23 cellular contexts compared by ENCODE assay signal in genomic region chr3:77816470-77816869, GRCh38.
"Had no signal": no experiment of that assay in that cellular context is flagged by ENCODE, and none has a peak within 500 bp of the region (broad histone marks: within the 10 kb centered on the region; RNA-seq: fewer than 3 reads in every experiment).

No MANE protein-coding gene starts in this region.

- DNase-seq: dorsolateral prefrontal cortex; effector CD8-positive, alpha-beta T cell; endodermal cell; kidney; mucosa of descending colon; naive B cell; nephron progenitor cell; nucleus accumbens; right cardiac atrium; sigmoid colon; stimulated activated CD4-positive, alpha-beta T cell treated with anti-CD3 and anti-CD28 coated beads, Interleukin-2, amount 100 ng/mL, for 24 hours; stimulated activated CD4-positive, alpha-beta T cell treated with anti-CD3 and anti-CD28 coated beads, Interleukin-4, amount 100 ng/mL, for 24 hours; stimulated activated naive CD4-positive, alpha-beta T cell treated with Interleukin-2 at 50 U/mL for 16 hours; stomach; thyroid gland; trophoblast cell had no signal

- H3K4me3 ChIP-seq: dorsolateral prefrontal cortex, esophagus muscularis mucosa, lung, mucosa of descending colon, prostate gland, sigmoid colon, stomach, thyroid gland, vagina had no signal

- H3K27ac ChIP-seq: dorsolateral prefrontal cortex, esophagus muscularis mucosa, prostate gland, sigmoid colon, stomach, thyroid gland, vagina had no signal

- H3K27me3 Mint-ChIP-seq: memory B cell, naive B cell had no signal

- H3K27ac Mint-ChIP-seq: endodermal cell; memory B cell; naive B cell; nephron progenitor cell; stimulated activated effector memory CD8-positive, alpha-beta T cell treated with anti-CD3 and anti-CD28 coated beads, Interleukin-12 subunit alpha, Interleukin-12 subunit beta, amount 100 ng/mL, for 72 hours had no signal

- H3K4me3 Mint-ChIP-seq: endodermal cell; memory B cell; naive B cell; nephron progenitor cell; stimulated activated effector memory CD8-positive, alpha-beta T cell treated with anti-CD3 and anti-CD28 coated beads, Interleukin-12 subunit alpha, Interleukin-12 subunit beta, amount 100 ng/mL, for 72 hours had no signal

- H3K9me3 Mint-ChIP-seq: endodermal cell, nephron progenitor cell had no signal

- H3K36me3 Mint-ChIP-seq: memory B cell; naive B cell; stimulated activated effector memory CD8-positive, alpha-beta T cell treated with anti-CD3 and anti-CD28 coated beads, Interleukin-12 subunit alpha, Interleukin-12 subunit beta, amount 100 ng/mL, for 72 hours had no signal

- H3K4me1 Mint-ChIP-seq: memory B cell; naive B cell; nephron progenitor cell; stimulated activated effector memory CD8-positive, alpha-beta T cell treated with anti-CD3 and anti-CD28 coated beads, Interleukin-12 subunit alpha, Interleukin-12 subunit beta, amount 100 ng/mL, for 72 hours had no signal

- H3K9me3 ChIP-seq: esophagus muscularis mucosa, mucosa of descending colon, prostate gland, sigmoid colon, stomach, thyroid gland, vagina had no signal

- ATAC-seq: left lobe of liver; mucosa of descending colon; right cardiac atrium; stimulated activated effector memory CD8-positive, alpha-beta T cell treated with anti-CD3 and anti-CD28 coated beads, Interleukin-12 subunit alpha, Interleukin-12 subunit beta, amount 100 ng/mL, for 72 hours had no signal

- H3K4me1 ChIP-seq: esophagus muscularis mucosa, prostate gland, sigmoid colon, stomach, thyroid gland, vagina had no signal

- H3K27me3 ChIP-seq: dorsolateral prefrontal cortex, esophagus muscularis mucosa, sigmoid colon, stomach, thyroid gland, vagina had no signal

- H3K36me3 ChIP-seq: esophagus muscularis mucosa, prostate gland, sigmoid colon, stomach, thyroid gland, vagina had no signal
